ENCODE assay signal across 16 cellular contexts in the genomic region with DNA sequence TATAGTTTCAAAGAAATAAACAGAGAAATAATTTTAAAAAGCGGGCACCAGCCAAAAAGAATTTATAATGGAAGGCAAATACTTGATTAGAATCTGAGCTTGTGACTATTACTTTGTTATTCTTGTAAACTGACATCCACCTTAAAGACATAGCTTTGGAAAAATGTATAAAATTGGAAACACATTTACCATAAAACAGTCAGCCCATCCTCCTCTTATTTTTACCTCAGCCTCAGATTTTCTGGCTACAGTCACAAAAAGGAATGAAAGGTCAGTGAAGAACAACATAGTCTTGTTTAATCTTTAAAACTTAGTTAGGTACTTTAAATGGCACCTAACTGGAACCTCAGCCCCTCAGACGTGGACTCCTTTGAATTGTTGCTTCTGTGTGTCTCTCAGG.
A peak's percentile ranks its signal among the peaks of the same experiment; 100 is the strongest.
DNase-seq lines count a peak whose midpoint lies in the region; ATAC-seq, FAIRE-seq and TF ChIP-seq lines count a peak whose summit lies in the region.
"Had no signal": no experiment of that assay in that cellular context is flagged by ENCODE, and none has a peak within 500 bp of the region (broad histone marks: within the 10 kb centered on the region; RNA-seq: fewer than 3 reads in every experiment).

No MANE protein-coding gene starts in this region.

- no peak overlapping the region for H3K27ac ChIP-seq in astrocyte (ENCODE audit: low read depth, low read length)
- H3K27ac ChIP-seq: pancreas had no signal

- H3K27ac Mint-ChIP-seq in astrocyte (ENCODE audit: unreplicated experiment) = peak overlapping the region; percentile 64
- peak overlapping the region; percentile 88 for H3K27ac Mint-ChIP-seq in mesothelial cell of epicardium

- no peaks in the 10 kb centered on the region for H3K27me3 ChIP-seq in astrocyte (ENCODE audit: insufficient read depth, low read length)
- H3K27me3 ChIP-seq in MG63 = no peaks in the 10 kb centered on the region
- H3K27me3 ChIP-seq: pancreas had no signal

- no peak for FAIRE-seq in astrocyte (lab: Jason Lieb, UNC)
- FAIRE-seq: keratinocyte, pancreas had no signal

- H4K20me1 ChIP-seq in astrocyte (ENCODE audit: insufficient read depth, low read length) = no peaks in the 10 kb centered on the region

- H3K4me1 ChIP-seq in astrocyte (ENCODE audit: insufficient read depth, low read length) = peaks cover 21% of the 10 kb centered on the region

- TF ChIP-seq CTCF in astrocyte (IDR thresholded peaks at IDR 0.05; ENCODE audit: insufficient read depth, low read depth, low read length) (no peak), mesothelial cell of epicardium (IDR thresholded peaks at IDR 0.05; ENCODE audit: unreplicated experiment) (no peak)

- no peaks in the 10 kb centered on the region for H3K27me3 Mint-ChIP-seq in activated T-cell treated with anti-CD3 and anti-CD28 coated beads, Interleukin-2, amount 50 U/mL, for 4 hours (ENCODE audit: low read depth)
- no peaks in the 10 kb centered on the region for H3K27me3 Mint-ChIP-seq in astrocyte (ENCODE audit: low read depth, unreplicated experiment)
- H3K27me3 Mint-ChIP-seq in mesothelial cell of epicardium (ENCODE audit: low read depth) = no peaks in the 10 kb centered on the region

- no peaks in the 10 kb centered on the region for H3K36me3 Mint-ChIP-seq in activated T-cell treated with anti-CD3 and anti-CD28 coated beads, Interleukin-2, amount 50 U/mL, for 4 hours (ENCODE audit: insufficient read depth)
- H3K36me3 Mint-ChIP-seq in astrocyte (ENCODE audit: low read depth, unreplicated experiment) (no peaks in the 10 kb centered on the region), mesothelial cell of epicardium (peaks cover 4% of the 10 kb centered on the region)

- H3K36me3 ChIP-seq in astrocyte (ENCODE audit: insufficient read depth, low read length) (no peaks in the 10 kb centered on the region), MG63 (no peaks in the 10 kb centered on the region)
- H3K36me3 ChIP-seq: pancreas had no signal

- no peak for ATAC-seq in activated T-cell treated with anti-CD3 and anti-CD28 coated beads, Interleukin-2, amount 50 U/mL, for 4 hours
- no peak for ATAC-seq in esophagus mucosa

- H3K4me1 Mint-ChIP-seq in activated T-cell treated with anti-CD3 and anti-CD28 coated beads, Interleukin-2, amount 50 U/mL, for 4 hours (ENCODE audit: low read depth) = peaks cover 59% of the 10 kb centered on the region
- H3K4me1 Mint-ChIP-seq in astrocyte (ENCODE audit: low read depth, unreplicated experiment) (peaks cover 24% of the 10 kb centered on the region), mesothelial cell of epicardium (peaks cover 34% of the 10 kb centered on the region)

- H3K9me3 ChIP-seq in astrocyte (ENCODE audit: insufficient read depth, low read depth, low read length) = no peaks in the 10 kb centered on the region
- H3K9me3 ChIP-seq in MG63 = no peaks in the 10 kb centered on the region
- H3K9me3 ChIP-seq: pancreas had no signal

- H2AFZ ChIP-seq in astrocyte (ENCODE audit: low read depth, low read length) = peak overlapping the region; percentile 53

- H3K4me2 ChIP-seq in astrocyte (ENCODE audit: low read length) = peak overlapping the region; percentile 12

- peak overlapping the region; percentile 20 for H3K4me3 Mint-ChIP-seq in activated T-cell treated with anti-CD3 and anti-CD28 coated beads, Interleukin-2, amount 50 U/mL, for 4 hours
- H3K4me3 Mint-ChIP-seq in astrocyte (ENCODE audit: unreplicated experiment) = no peak overlapping the region
- no peak overlapping the region for H3K4me3 Mint-ChIP-seq in mesothelial cell of epicardium

- no peak for DNase-seq in activated T-cell treated with anti-CD3 and anti-CD28 coated beads, Interleukin-2, amount 50 U/mL, for 4 hours
- DNase-seq in activated T-cell treated with anti-CD3 and anti-CD28 coated beads, Interleukin-2, amount 50 U/mL, for 48 hours = no peak
- no peak for DNase-seq in astrocyte (ENCODE audit: low read depth)
- DNase-seq in mesothelial cell of epicardium (ENCODE audit: low spot score in 2 of 2, unreplicated experiment in 2 of 2) = no peak
- no peak for DNase-seq in DMS 273 (lab: John Stamatoyannopoulos, UW; ENCODE audit: unreplicated experiment)
- no peak for DNase-seq in MG63
- no peak for DNase-seq in stimulated activated CD4-positive, alpha-beta T cell treated with anti-CD3 and anti-CD28 coated beads, Interleukin-2, amount 100 ng/mL, for 24 hours
- DNase-seq: cerebellar nuclear complex; GF-D8; glutamatergic neuron; KBM-7; NCI-H1105; pancreas; stimulated activated CD4-positive, alpha-beta T cell treated with anti-CD3 and anti-CD28 coated beads, Interleukin-12 subunit alpha, Interleukin-12 subunit beta, amount 100 ng/mL, for 4 hours had no signal

- H3K4me3 ChIP-seq in astrocyte (ENCODE audit: insufficient read depth, low read depth, low read length) = no peak overlapping the region
- no peak overlapping the region for H3K4me3 ChIP-seq in MG63
- H3K4me3 ChIP-seq: pancreas had no signal

- H3K9ac ChIP-seq in astrocyte (ENCODE audit: low read length) = no peak overlapping the region

- H3K79me2 ChIP-seq in astrocyte (ENCODE audit: insufficient read depth, low read length) = no peaks in the 10 kb centered on the region

- peaks cover 4% of the 10 kb centered on the region for H3K9me3 Mint-ChIP-seq in activated T-cell treated with anti-CD3 and anti-CD28 coated beads, Interleukin-2, amount 50 U/mL, for 4 hours
- peaks cover 2% of the 10 kb centered on the region for H3K9me3 Mint-ChIP-seq in astrocyte (ENCODE audit: unreplicated experiment)
- H3K9me3 Mint-ChIP-seq in mesothelial cell of epicardium = peaks cover 9% of the 10 kb centered on the region
